Comparison of ENCODE assay signal across 17 cellular contexts in genomic region chr3:191455257-191455952, GRCh38. TPM values are rescaled to one million over a fixed set of nuclear protein-coding genes. Genes with fewer than 3 reads are reported as not detected.
DNase-seq lines count a peak whose midpoint lies in the region; ATAC-seq and TF ChIP-seq lines count a peak whose summit lies in the region.
"Had no signal": no experiment of that assay in that cellular context is flagged by ENCODE, and none has a peak within 500 bp of the region (broad histone marks: within the 10 kb centered on the region; RNA-seq: fewer than 3 reads in every experiment).

No MANE protein-coding gene starts in this region.

- no peak for TF ChIP-seq POLR2A in heart left ventricle (IDR thresholded peaks at IDR 0.05)

- peak overlapping the region; percentile 25 for H3K4me2 ChIP-seq in hepatocyte

- H3K27me3 ChIP-seq in hepatocyte (no peaks in the 10 kb centered on the region), heart left ventricle (no peaks in the 10 kb centered on the region)

- H3K79me2 ChIP-seq in hepatocyte, result no peaks in the 10 kb centered on the region

- peak; percentile 81 for ATAC-seq in GM18907 (IDR thresholded peaks at IDR 0.05; ENCODE audit: unreplicated experiment)
- peak; percentile 80 for ATAC-seq in GM21737 (IDR thresholded peaks at IDR 0.05; ENCODE audit: unreplicated experiment)
- ATAC-seq in HG03378 (IDR thresholded peaks at IDR 0.05; ENCODE audit: unreplicated experiment), result peak; percentile 81
- ATAC-seq in heart left ventricle, result no peak
- ATAC-seq: naive thymus-derived CD8-positive, alpha-beta T cell; sciatic nerve; WTC11 had no signal

- H2AFZ ChIP-seq in hepatocyte, result no peak overlapping the region

- no peaks in the 10 kb centered on the region for H4K20me1 ChIP-seq in hepatocyte (ENCODE audit: insufficient read depth, poor library complexity, severe bottlenecking)

- no peaks in the 10 kb centered on the region for H3K36me3 ChIP-seq in hepatocyte (replicated peaks; ENCODE audit: insufficient read depth, low read depth)
- no peaks in the 10 kb centered on the region for H3K36me3 ChIP-seq in heart left ventricle

- 44% methylated on average over 3 of the region's 3 CpGs for WGBS in hepatocyte (ENCODE audit: low lambda C conversion rate, missing lambda C conversion rate)
- 18 to 24% (median 22%) methylated on average over 3 of the region's 3 CpGs for WGBS in heart left ventricle, 4 donors

- no peaks in the 10 kb centered on the region for H3K9me3 ChIP-seq in hepatocyte (ENCODE audit: low read depth)
- peaks cover 0 to 4% (median 0%) of the 10 kb centered on the region in 12 donors for H3K9me3 ChIP-seq in heart left ventricle

- intact Hi-C loops in heart left ventricle (cut with DNase I), result no loop called here

- no peaks in the 10 kb centered on the region for H3K4me1 ChIP-seq in hepatocyte (ENCODE audit: insufficient read depth)
- no peaks in the 10 kb centered on the region for H3K4me1 ChIP-seq in heart left ventricle

- H3K27ac ChIP-seq in hepatocyte (no peak overlapping the region), heart left ventricle (no peak overlapping the region)

- H3K9me2 ChIP-seq in hepatocyte (replicated peaks; ENCODE audit: insufficient read depth), result no peaks in the 10 kb centered on the region

- DNase-seq in hepatocyte (ENCODE audit: low spot score) (no peak), NCI-H2196 treated with DMSO at 0.1 percent for 48 hours (lab: John Stamatoyannopoulos, UW; ENCODE audit: unreplicated experiment) (no peak), heart left ventricle (no peak), T-helper 2 cell (no peak), HT-29 (ENCODE audit: low spot score) (no peak)
- DNase-seq: naive thymus-derived CD8-positive, alpha-beta T cell; NCI-H146; NCI-H524 had no signal

- no peak overlapping the region for H3K4me3 ChIP-seq in hepatocyte
- H3K4me3 ChIP-seq in heart left ventricle, result no peak overlapping the region

- TF ChIP-seq CTCF in hepatocyte (IDR thresholded peaks at IDR 0.05; ENCODE audit: poor library complexity) (no peak), heart left ventricle (IDR thresholded peaks at IDR 0.05) (no peak)

RNA-seq across cellular contexts. Expression of gene PYDC2, which starts 5.6 kb away (rescaled TPM):
- total RNA-seq in hepatocyte (not detected in 2 replicates), heart left ventricle (not detected)
- polyA plus RNA-seq in hepatocyte (not detected in 2 replicates), heart left ventricle (not detected)
- not detected in 2 replicates for total RNA-seq in HT-29 (2014; rRNA removed; shearing (Covaris generic))
- total RNA-seq: dermis microvascular lymphatic vessel endothelial cell; HT1080; naive thymus-derived CD8-positive, alpha-beta T cell; sciatic nerve; SK-MEL-5; temporal lobe; WTC11 had no signal
- polyA plus RNA-seq: naive thymus-derived CD8-positive, alpha-beta T cell had no signal

Comparison
In these comparisons a context has a peak if more than half of its experiments do, and no peak if none do; other contexts are left out.
1. ATAC-seq: peak in GM18907 (single experiment), GM21737 (single experiment) and HG03378 (single experiment); none in heart left ventricle (0 of 4).